1 cellular context compared by ENCODE assay signal in genomic region chr2:96526615-96527014, GRCh38.
TF ChIP-seq lines count a peak whose summit lies in the region.

No MANE protein-coding gene starts in this region.

TF ChIP-seq in IMR-90, 13 proteins besides CTCF, POLR2A, EP300 and RAD21:
- TF ChIP-seq USF2 (IDR thresholded peaks at IDR 0.05; ENCODE audit: low read depth, low read length) (no peak), MAFK (IDR thresholded peaks at IDR 0.05; ENCODE audit: low read depth, low read length) (no peak), FOS (IDR thresholded peaks at IDR 0.05; ENCODE audit: low read depth, low read length) (no peak), MAZ (IDR thresholded peaks at IDR 0.05; ENCODE audit: borderline replicate concordance, low read depth, low read length) (no peak), RCOR1 (IDR thresholded peaks at IDR 0.05; ENCODE audit: insufficient replicate concordance, low read length) (no peak), CEBPB (IDR thresholded peaks at IDR 0.05; ENCODE audit: low read depth, low read length) (no peak), BHLHE40 (IDR thresholded peaks at IDR 0.05; ENCODE audit: low read depth, low read length) (no peak), ELK1 (IDR thresholded peaks at IDR 0.05; ENCODE audit: borderline replicate concordance, low read depth, low read length) (no peak), CHD1 (IDR thresholded peaks at IDR 0.05; ENCODE audit: low read depth, low read length) (no peak), SMC3 (IDR thresholded peaks at IDR 0.05; ENCODE audit: low read depth, low read length) (no peak), MXI1 (IDR thresholded peaks at IDR 0.05; ENCODE audit: borderline replicate concordance, low read depth, low read length) (no peak), NFE2L2 (IDR thresholded peaks at IDR 0.05; ENCODE audit: low read depth, low read length) (no peak), RFX5 (IDR thresholded peaks at IDR 0.05; ENCODE audit: low read depth, low read length) (no peak)
